ENCODE assay signal across 1 cellular context in the genomic region with DNA sequence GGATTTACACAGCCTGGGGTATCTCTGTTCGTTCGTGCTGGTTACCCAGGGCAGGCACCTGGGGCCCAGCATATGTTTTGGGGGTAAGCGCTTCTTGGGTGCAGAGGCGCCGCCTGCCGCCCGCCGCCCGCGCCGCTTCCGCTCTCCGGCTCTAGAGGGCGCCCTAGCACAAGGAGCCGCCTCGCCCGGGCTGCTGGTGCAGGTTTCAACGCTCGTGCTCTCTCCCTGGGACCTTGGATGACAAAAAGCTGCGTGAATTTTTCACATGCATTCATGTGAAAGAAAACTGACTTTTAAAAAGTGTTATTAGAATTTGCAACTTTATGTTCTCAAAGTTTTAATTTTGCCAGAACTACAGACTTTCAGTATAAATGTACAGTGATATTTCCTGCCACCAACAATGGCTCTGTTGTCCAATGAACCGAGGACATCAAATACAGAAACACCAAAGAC.
TF ChIP-seq lines count a peak whose summit lies in the region.

No MANE protein-coding gene starts in this region.

TF ChIP-seq in HepG2, 621 proteins besides CTCF, POLR2A, EP300 and RAD21 (continued from another document):
- 0 out of 2 replicates have a peak, but pooled peaks have one; percentile 16 for TF ChIP-seq AHDC1 (CRISPR knock-in tag; IDR thresholded peaks at IDR 0.05; ENCODE audit: borderline replicate concordance)
- no peak for TF ChIP-seq CEBPB (IDR thresholded peaks at IDR 0.05; ENCODE audit: borderline replicate concordance, low read depth, low read length)
